Comparison of ENCODE assay signal across 21 cellular contexts in genomic region chr7:158789842-158790241, GRCh38. TPM values are rescaled to one million over a fixed set of nuclear protein-coding genes. Genes with fewer than 3 reads are reported as not detected.
DNase-seq lines count a peak whose midpoint lies in the region; ATAC-seq, FAIRE-seq and TF ChIP-seq lines count a peak whose summit lies in the region.
"Had no signal": no experiment of that assay in that cellular context is flagged by ENCODE, and none has a peak within 500 bp of the region (broad histone marks: within the 10 kb centered on the region; RNA-seq: fewer than 3 reads in every experiment).

No MANE protein-coding gene starts in this region.

- no peaks in the 10 kb centered on the region for H3K27me3 ChIP-seq in upper lobe of left lung
- H3K27me3 ChIP-seq: MG63 had no signal

- H3K4me3 Mint-ChIP-seq in activated naive CD4-positive, alpha-beta T cell treated with anti-CD3 and anti-CD28 coated beads, Interleukin-2, amount 50 U/mL, for 24 hours: no peak overlapping the region
- H3K4me3 Mint-ChIP-seq in activated naive CD4-positive, alpha-beta T cell treated with anti-CD3 and anti-CD28 coated beads for 36 hours: no peak overlapping the region

- WGBS in upper lobe of left lung, 2 donors: 88 to 90% methylated on average over 11 of the region's 11 CpGs

- peaks cover 11% of the 10 kb centered on the region for H3K4me1 Mint-ChIP-seq in activated naive CD4-positive, alpha-beta T cell treated with anti-CD3 and anti-CD28 coated beads, Interleukin-2, amount 50 U/mL, for 24 hours
- peaks cover 13% of the 10 kb centered on the region for H3K4me1 Mint-ChIP-seq in activated naive CD4-positive, alpha-beta T cell treated with anti-CD3 and anti-CD28 coated beads for 36 hours (ENCODE audit: low read depth)

- intact Hi-C loops in activated naive CD4-positive, alpha-beta T cell treated with anti-CD3 and anti-CD28 coated beads for 36 hours (cut with micrococcal nuclease): no loop called here

- no peaks in the 10 kb centered on the region for H3K9me3 ChIP-seq in upper lobe of left lung
- H3K9me3 ChIP-seq: MG63 had no signal

- ATAC-seq in upper lobe of left lung (ENCODE audit: low FRiP score in 2 of 2) (peak; percentile 33 to 61), HG03354 (IDR thresholded peaks at IDR 0.05; ENCODE audit: poor library complexity, severe bottlenecking, unreplicated experiment) (no peak)

- H3K27me3 Mint-ChIP-seq in activated naive CD4-positive, alpha-beta T cell treated with anti-CD3 and anti-CD28 coated beads, Interleukin-2, amount 50 U/mL, for 24 hours: no peaks in the 10 kb centered on the region
- H3K27me3 Mint-ChIP-seq in activated naive CD4-positive, alpha-beta T cell treated with anti-CD3 and anti-CD28 coated beads for 36 hours (ENCODE audit: low read depth): no peaks in the 10 kb centered on the region

- H3K9me3 Mint-ChIP-seq in activated naive CD4-positive, alpha-beta T cell treated with anti-CD3 and anti-CD28 coated beads, Interleukin-2, amount 50 U/mL, for 24 hours: no peaks in the 10 kb centered on the region
- no peaks in the 10 kb centered on the region for H3K9me3 Mint-ChIP-seq in activated naive CD4-positive, alpha-beta T cell treated with anti-CD3 and anti-CD28 coated beads for 36 hours

- POLR2A ChIA-PET in RWPE1 (lab: Yijun Ruan, JAX; ENCODE audit: low non-redundant PET): no interaction called here

- no peak for FAIRE-seq in HTR-8/SVneo (lab: Jason Lieb, UNC)
- FAIRE-seq: GM19239 had no signal

- no peak overlapping the region for H3K4me3 ChIP-seq in upper lobe of left lung
- H3K4me3 ChIP-seq: MG63, PC-9 had no signal

- TF ChIP-seq POLR2A in upper lobe of left lung (IDR thresholded peaks at IDR 0.05): no peak

- peaks cover 8 to 70% (median 18%) of the 10 kb centered on the region in 4 donors for H3K36me3 ChIP-seq in upper lobe of left lung
- H3K36me3 ChIP-seq: MG63 had no signal

- H3K36me3 Mint-ChIP-seq in activated naive CD4-positive, alpha-beta T cell treated with anti-CD3 and anti-CD28 coated beads, Interleukin-2, amount 50 U/mL, for 24 hours: peaks cover 16% of the 10 kb centered on the region
- peaks cover 24% of the 10 kb centered on the region for H3K36me3 Mint-ChIP-seq in activated naive CD4-positive, alpha-beta T cell treated with anti-CD3 and anti-CD28 coated beads for 36 hours (ENCODE audit: low read depth)

- H3K27ac ChIP-seq in RWPE1: peak overlapping the region; percentile 25
- no peak overlapping the region for H3K27ac ChIP-seq in upper lobe of left lung
- H3K27ac ChIP-seq: 22Rv1, PC-9 had no signal

- peaks cover 0 to 5% (median 0%) of the 10 kb centered on the region in 4 donors for H3K4me1 ChIP-seq in upper lobe of left lung

- peak overlapping the region; percentile 14 for H3K27ac Mint-ChIP-seq in activated naive CD4-positive, alpha-beta T cell treated with anti-CD3 and anti-CD28 coated beads, Interleukin-2, amount 50 U/mL, for 24 hours
- H3K27ac Mint-ChIP-seq in activated naive CD4-positive, alpha-beta T cell treated with anti-CD3 and anti-CD28 coated beads for 36 hours: no peak overlapping the region

- no peak for TF ChIP-seq CTCF in RWPE1 (conservative IDR thresholded peaks at IDR 0.05; ENCODE audit: low read depth)
- TF ChIP-seq CTCF in upper lobe of left lung (IDR thresholded peaks at IDR 0.05): no peak

- CTCF ChIA-PET in activated naive CD4-positive, alpha-beta T cell treated with anti-CD3 and anti-CD28 coated beads for 36 hours (lab: Charles Lee): no interaction called here
- CTCF ChIA-PET in RWPE1 (lab: Yijun Ruan, JAX): no interaction called here

- no peak for TF ChIP-seq EP300 in upper lobe of left lung (IDR thresholded peaks at IDR 0.05)

- DNase-seq in activated naive CD4-positive, alpha-beta T cell treated with anti-CD3 and anti-CD28 coated beads for 36 hours: no peak
- DNase-seq in RWPE1 (ENCODE audit: low spot score): no peak
- DNase-seq in iPS-NIHi11 (ENCODE audit: low spot score): peak; percentile 49
- DNase-seq in upper lobe of left lung: peak in 1 of 2 donors; percentile 62
- no peak for DNase-seq in NCI-H1694 (lab: John Stamatoyannopoulos, UW)
- DNase-seq in HTR-8/SVneo (ENCODE audit: insufficient read length, low spot score): no peak
- DNase-seq: DMS153, GDM1, GOT3, Karpas-422, MG63, NCI-H1092, NCI-H1436 treated with DMSO at 0.1 percent for 48 hours, NCI-H2029 treated with DMSO at 0.1 percent for 48 hours, NCI-H2171, NCI-H526, PC-9 had no signal

RNA-seq across cellular contexts. Expression of gene ESYT2, which starts 39.5 kb away (rescaled TPM):
- 10 to 100 TPM; 41.7 to 44.3 TPM for total RNA-seq in activated naive CD4-positive, alpha-beta T cell treated with anti-CD3 and anti-CD28 coated beads for 36 hours
- 100 to 1,000 TPM in 2 of 6 donors, 10 to 100 TPM in 4; 60.7 to 115 (median 74.7) TPM for total RNA-seq in upper lobe of left lung
